ENCODE assay signal across 1 cellular context in genomic region chr5:74384851-74385250, GRCh38.
TF ChIP-seq lines count a peak whose summit lies in the region.

No MANE protein-coding gene starts in this region.

TF ChIP-seq in HEK293, 187 proteins besides CTCF, POLR2A, EP300 and RAD21 (continued from another document):
- 0 out of 2 replicates have a peak, but pooled peaks have one; percentile 21 for TF ChIP-seq GLI2 (tag by site-specific recombination; IDR thresholded peaks at IDR 0.05; ENCODE audit: borderline replicate concordance, low read depth)
- peak; percentile 57; the same call in 1 of the 2 replicates for TF ChIP-seq IKZF3 (tag by site-specific recombination; IDR thresholded peaks at IDR 0.05)
- TF ChIP-seq SP7 (tag by site-specific recombination; IDR thresholded peaks at IDR 0.05): peak; percentile 60
- TF ChIP-seq ZNF37A (tag by site-specific recombination; IDR thresholded peaks at IDR 0.05): no peak
- peak; percentile 70 for TF ChIP-seq ZNF558 (tag by site-specific recombination; IDR thresholded peaks at IDR 0.05)
- TF ChIP-seq ZFP3 (tag by site-specific recombination; IDR thresholded peaks at IDR 0.05; ENCODE audit: low read depth): no peak
- no peak for TF ChIP-seq ZSCAN16 (tag by site-specific recombination; IDR thresholded peaks at IDR 0.05)
- TF ChIP-seq ZIC2 (tag by site-specific recombination; IDR thresholded peaks at IDR 0.05): peak; percentile 48
- peak; percentile 67 for TF ChIP-seq KLF10 (tag by site-specific recombination; IDR thresholded peaks at IDR 0.05)
- TF ChIP-seq GLI4 (tag by site-specific recombination; IDR thresholded peaks at IDR 0.05): no peak
- TF ChIP-seq PRDM1 (tag by site-specific recombination; IDR thresholded peaks at IDR 0.05): peak; percentile 63
- 0 out of 2 replicates have a peak, but pooled peaks have one; percentile 27 for TF ChIP-seq ZNF660 (tag by site-specific recombination; IDR thresholded peaks at IDR 0.05)
- no peak for TF ChIP-seq ZNF394 (tag by site-specific recombination; IDR thresholded peaks at IDR 0.05; ENCODE audit: borderline replicate concordance)
- TF ChIP-seq ZNF600 (tag by site-specific recombination; IDR thresholded peaks at IDR 0.05): no peak
- no peak for TF ChIP-seq ZNF16 (tag by site-specific recombination; IDR thresholded peaks at IDR 0.05; ENCODE audit: low read depth)
- TF ChIP-seq ZBTB8A (tag by site-specific recombination; IDR thresholded peaks at IDR 0.05): peak; percentile 38
- no peak for TF ChIP-seq ZNF747 (tag by site-specific recombination; IDR thresholded peaks at IDR 0.05)
- TF ChIP-seq SP2 (tag by site-specific recombination; IDR thresholded peaks at IDR 0.05): no peak
- peak; percentile 94 for TF ChIP-seq PRDM6 (tag by site-specific recombination; IDR thresholded peaks at IDR 0.05)
- TF ChIP-seq MZF1 (tag by site-specific recombination; IDR thresholded peaks at IDR 0.05; ENCODE audit: borderline replicate concordance): peak; percentile 58; the same call in 1 of the 2 replicates
- TF ChIP-seq ZNF776 (tag by site-specific recombination; IDR thresholded peaks at IDR 0.05; ENCODE audit: borderline replicate concordance): no peak
- TF ChIP-seq ZNF292 (tag by site-specific recombination; IDR thresholded peaks at IDR 0.05; ENCODE audit: borderline replicate concordance, low read depth): no peak
- no peak for TF ChIP-seq ZNF626 (tag by site-specific recombination; IDR thresholded peaks at IDR 0.05)
- no peak for TF ChIP-seq ZNF174 (tag by site-specific recombination; IDR thresholded peaks at IDR 0.05)
- TF ChIP-seq OVOL3 (tag by site-specific recombination; IDR thresholded peaks at IDR 0.05): peak; percentile 70; the same call in 1 of the 2 replicates
- TF ChIP-seq SALL2 (tag by site-specific recombination; IDR thresholded peaks at IDR 0.05; ENCODE audit: borderline replicate concordance): no peak
- TF ChIP-seq ZNF2 (tag by site-specific recombination; IDR thresholded peaks at IDR 0.05): no peak
- TF ChIP-seq GLIS2 (tag by site-specific recombination; IDR thresholded peaks at IDR 0.05): no peak
- TF ChIP-seq OSR2 (tag by site-specific recombination; IDR thresholded peaks at IDR 0.05): peak; percentile 83; the same call in 1 of the 2 replicates
- TF ChIP-seq AEBP2 (tag by site-specific recombination; IDR thresholded peaks at IDR 0.05; ENCODE audit: borderline replicate concordance): no peak
- peak; percentile 53; the same call in 1 of the 2 replicates for TF ChIP-seq ZSCAN30 (tag by site-specific recombination; IDR thresholded peaks at IDR 0.05)
- TF ChIP-seq BCL6B (tag by site-specific recombination; IDR thresholded peaks at IDR 0.05): no peak
- no peak for TF ChIP-seq ZNF664 (tag by site-specific recombination; IDR thresholded peaks at IDR 0.05)
- TF ChIP-seq ZNF843 (tag by site-specific recombination; IDR thresholded peaks at IDR 0.05): 0 out of 2 replicates have a peak, but pooled peaks have one; percentile 43
- TF ChIP-seq ZNF366 (tag by site-specific recombination; conservative IDR thresholded peaks at IDR 0.05): peak; percentile 74; the same call in 1 of the 2 replicates
- 0 out of 2 replicates have a peak, but pooled peaks have one; percentile 50 for TF ChIP-seq ZNF324 (tag by site-specific recombination; IDR thresholded peaks at IDR 0.05)
- TF ChIP-seq ZNF549 (tag by site-specific recombination; IDR thresholded peaks at IDR 0.05): no peak
- no peak for TF ChIP-seq ZNF701 (tag by site-specific recombination; IDR thresholded peaks at IDR 0.05)
- TF ChIP-seq FEZF1 (tag by site-specific recombination; IDR thresholded peaks at IDR 0.05): peak; percentile 52
- peak; percentile 47 for TF ChIP-seq INSM2 (tag by site-specific recombination; IDR thresholded peaks at IDR 0.05)
- no peak for TF ChIP-seq HOXA7 (CRISPR knock-in tag; IDR thresholded peaks at IDR 0.05; ENCODE audit: borderline replicate concordance)
- TF ChIP-seq ZNF214 (tag by site-specific recombination; IDR thresholded peaks at IDR 0.05; ENCODE audit: borderline replicate concordance): no peak
- TF ChIP-seq ZBTB44 (tag by site-specific recombination; IDR thresholded peaks at IDR 0.05): peak; percentile 66; the same call in 1 of the 2 replicates
TF ChIP-seq in HEK293: peak in this region for 21.
